Comparison of ENCODE assay signal across 12 cellular contexts in the genomic region with DNA sequence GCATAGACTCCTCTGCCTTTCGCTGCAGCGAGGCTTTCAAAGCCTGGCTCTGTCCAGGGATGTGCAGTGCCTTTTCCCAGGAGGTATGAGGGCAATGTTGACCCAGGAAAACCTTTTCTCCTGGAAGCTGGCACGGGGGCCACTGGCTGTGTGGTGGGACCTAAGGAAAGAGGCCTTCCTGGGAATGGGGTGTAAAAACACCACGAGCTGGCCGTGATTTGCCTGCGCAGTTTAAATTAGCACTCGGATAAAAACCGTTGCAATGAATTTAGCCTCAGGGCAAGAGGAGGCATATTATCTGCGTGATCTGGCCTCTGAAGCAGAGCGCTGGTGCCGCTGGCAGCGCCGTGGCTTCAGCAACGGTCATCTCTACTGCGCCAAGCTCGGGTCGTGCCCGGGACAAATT. TPM values are rescaled to one million over a fixed set of nuclear protein-coding genes. Genes with fewer than 3 reads are reported as not detected.
A peak's percentile ranks its signal among the peaks of the same experiment; 100 is the strongest.
DNase-seq lines count a peak whose midpoint lies in the region; ATAC-seq and TF ChIP-seq lines count a peak whose summit lies in the region.
"Had no signal": no experiment of that assay in that cellular context is flagged by ENCODE, and none has a peak within 500 bp of the region (broad histone marks: within the 10 kb centered on the region; RNA-seq: fewer than 3 reads in every experiment).

No MANE protein-coding gene starts in this region.

- CTCF ChIA-PET in MCF 10A (lab: Yijun Ruan, JAX) = interaction anchor here (0.6 to 1.4 kb wide), 4 partner anchors 8 to 979 kb away, joined by 3 to 4 read pairs (median 4); no protein-coding TSS in a partner anchor

- ATAC-seq in aorta (ENCODE audit: low FRiP score) (no peak), GM18870 (IDR thresholded peaks at IDR 0.05; ENCODE audit: unreplicated experiment) (no peak)

- no peaks in the 10 kb centered on the region for H3K9me3 ChIP-seq in breast epithelium
- no peaks in the 10 kb centered on the region for H3K9me3 ChIP-seq in aorta (ENCODE audit: control insufficient read depth, low read length)

- H3K4me3 Mint-ChIP-seq in MCF 10A (ENCODE audit: unreplicated experiment) (no peak overlapping the region), neural crest cell (peak overlapping the region; percentile 51)

- no peaks in the 10 kb centered on the region for H3K4me1 ChIP-seq in breast epithelium
- H3K4me1 ChIP-seq in aorta (ENCODE audit: control insufficient read depth in 1 of 2, insufficient read depth in 2 of 2, low read length in 2 of 2) = peaks cover 0 to 2% of the 10 kb centered on the region in 2 donors

- H3K4me1 Mint-ChIP-seq in MCF 10A (ENCODE audit: insufficient read depth, unreplicated experiment) (no peaks in the 10 kb centered on the region), neural crest cell (peaks cover 22% of the 10 kb centered on the region)

- H3K27me3 Mint-ChIP-seq in MCF 10A (ENCODE audit: insufficient read depth, unreplicated experiment) (no peaks in the 10 kb centered on the region), neural crest cell (ENCODE audit: low read depth) (peaks cover 97% of the 10 kb centered on the region)

- H3K27ac ChIP-seq in breast epithelium (peak overlapping the region; percentile 74 to 92), aorta (ENCODE audit: low read depth in 1 of 2, low read length in 2 of 2) (peak overlapping the region; percentile 79 to 92)

- no peak overlapping the region for H3K27ac Mint-ChIP-seq in MCF 10A (ENCODE audit: low read depth, unreplicated experiment)
- H3K27ac Mint-ChIP-seq in neural crest cell (ENCODE audit: unreplicated experiment) = no peak overlapping the region

- H3K9me3 Mint-ChIP-seq in MCF 10A (ENCODE audit: unreplicated experiment) (no peaks in the 10 kb centered on the region), neural crest cell (no peaks in the 10 kb centered on the region)

- POLR2A ChIA-PET in MCF 10A (lab: Yijun Ruan, JAX) = no interaction called here

- H3K36me3 ChIP-seq in breast epithelium = no peaks in the 10 kb centered on the region
- H3K36me3 ChIP-seq in aorta (ENCODE audit: control insufficient read depth in 1 of 2, insufficient read depth in 2 of 2, low read length in 1 of 2) = no peaks in the 10 kb centered on the region

- no peak for TF ChIP-seq POLR2A in breast epithelium (IDR thresholded peaks at IDR 0.05)

- DNase-seq in breast epithelium (ENCODE audit: low spot score in 2 of 2) (no peak), MCF 10A (ENCODE audit: unreplicated experiment) (no peak), cardiac fibroblast (ENCODE audit: low read depth in 2 of 2) (no peak), neural crest cell (ENCODE audit: low read depth, low spot score) (no peak), aorta (peak in 1 of 2 donors; percentile 64), NCI-H446 (lab: John Stamatoyannopoulos, UW) (no peak), NCI-H524 (lab: John Stamatoyannopoulos, UW) (no peak)
- DNase-seq: activated naive CD4-positive, alpha-beta T cell; AML-193; GDM1; stimulated activated CD4-positive, alpha-beta T cell treated with anti-CD3 and anti-CD28 coated beads, Interleukin-4, amount 100 ng/mL, for 4 hours had no signal

- BruUV-seq in MCF 10A (replicated peaks; lab: Mats Ljungman, UMichigan) = no TSS peak

- H3K4me3 ChIP-seq in breast epithelium (peak overlapping the region; percentile 59 to 80 (median 71)), cardiac fibroblast (replicated peaks in 1 of 2; ENCODE audit: low read depth in 2 of 2, low read length in 2 of 2) (peak overlapping the region; percentile 76 to 87), aorta (ENCODE audit: low read length in 2 of 2) (peak overlapping the region; percentile 88 to 99)

- 1 to 2% methylated on average over 18 of the region's 18 CpGs for WGBS in aorta, 2 donors

- H3K36me3 Mint-ChIP-seq in MCF 10A (ENCODE audit: insufficient read depth, unreplicated experiment) (no peaks in the 10 kb centered on the region), neural crest cell (ENCODE audit: low read depth) (peaks cover 4% of the 10 kb centered on the region)

- TF ChIP-seq CTCF in breast epithelium (IDR thresholded peaks at IDR 0.05) (no peak), MCF 10A (IDR thresholded peaks at IDR 0.05; ENCODE audit: unreplicated experiment) (no peak), cardiac fibroblast (IDR thresholded peaks at IDR 0.05; ENCODE audit: low read depth, low read length) (no peak), neural crest cell (conservative IDR thresholded peaks at IDR 0.05) (no peak)

- intact Hi-C loops in breast epithelium (cut with DNase I; ENCODE audit: low total_unique reads) (no loop called here), MCF 10A (cut with micrococcal nuclease) (no loop called here), aorta (cut with DNase I) (loop anchor here (10.0 kb wide), 2 partner anchors 319 to 921 kb away; no protein-coding TSS in a partner anchor)

- peaks cover 0 to 30% of the 10 kb centered on the region in 2 donors for H3K27me3 ChIP-seq in breast epithelium
- no peaks in the 10 kb centered on the region for H3K27me3 ChIP-seq in aorta (ENCODE audit: control insufficient read depth in 1 of 2, insufficient read depth in 2 of 2, low read length in 1 of 2)

RNA-seq across cellular contexts. Expression of a gene that starts 3.0 kb away (rescaled TPM):
- total RNA-seq in breast epithelium (10 to 100 TPM; 18.7 to 40.0 (median 34.1) TPM), MCF 10A (2022) (0.61 and 1.3 TPM in 2 replicates), neural crest cell (0.33 and 0.45 TPM in 2 replicates), aorta (10 to 100 TPM; 48.6 to 79.1 TPM)
- 10 to 100 TPM; 13.1 to 55.1 TPM for polyA plus RNA-seq in aorta

Comparison
In these comparisons a context has a peak if more than half of its experiments do, and no peak if none do; other contexts are left out.
1. intact Hi-C loops: an anchor here in aorta (10.0 kb wide); none called in breast epithelium and MCF 10A.